Comparison of ENCODE assay signal across 8 cellular contexts in genomic region chr1:20634065-20634593, GRCh38. TPM values are rescaled to one million over a fixed set of nuclear protein-coding genes. Genes with fewer than 3 reads are reported as not detected.
DNase-seq lines count a peak whose midpoint lies in the region; ATAC-seq and TF ChIP-seq lines count a peak whose summit lies in the region.

No MANE protein-coding gene starts in this region.

- peaks cover 17% of the 10 kb centered on the region for H3K36me3 Mint-ChIP-seq in T-cell

- TF ChIP-seq EP300 in sigmoid colon (IDR thresholded peaks at IDR 0.05), result no peak

- H3K4me3 ChIP-seq in fibroblast of lung (replicated peaks in 1 of 4; ENCODE audit: control extremely low read depth in 1 of 4, insufficient read depth in 1 of 4, low read depth in 3 of 4, low read length in 4 of 4), result peak overlapping the region; percentile 79 to 96 (median 86)
- H3K4me3 ChIP-seq in sigmoid colon, result peak overlapping the region; percentile 88 to 99 (median 92)

- no peak for TF ChIP-seq CTCF in fibroblast of lung (conservative IDR thresholded peaks at IDR 0.05 in 1 of 2, IDR thresholded peaks at IDR 0.05 in 1 of 2; ENCODE audit: low read depth in 1 of 2, low read length in 2 of 2)
- TF ChIP-seq CTCF in sigmoid colon (IDR thresholded peaks at IDR 0.05), result no peak

- H4K20me1 ChIP-seq in fibroblast of lung (ENCODE audit: control insufficient read depth, extremely low read depth, insufficient read depth, low read length), result no peaks in the 10 kb centered on the region

- peak overlapping the region; percentile 87 to 88 (median 87) for H3K4me3 Mint-ChIP-seq in T-cell

- DNase-seq in activated CD4-positive, CD25-positive, alpha-beta regulatory T cell (lab: John Stamatoyannopoulos, UW), result no peak
- DNase-seq in T-cell, result peak in 7 of 34 experiments; percentile 5 to 20 (median 11)
- peak in 1 of 2 donors; percentile 17 for DNase-seq in fibroblast of lung (ENCODE audit: low read depth in 2 of 2)
- DNase-seq in sigmoid colon, result no peak
- no peak for DNase-seq in germinal center (ENCODE audit: low spot score)
- DNase-seq in kidney glomerular epithelial cell (lab: John Stamatoyannopoulos, UW), result no peak

- H3K9me3 ChIP-seq in fibroblast of lung (ENCODE audit: control insufficient read depth, insufficient read depth, low read depth, low read length) (no peaks in the 10 kb centered on the region), sigmoid colon (no peaks in the 10 kb centered on the region)

- no peak for TF ChIP-seq POLR2A in sigmoid colon (IDR thresholded peaks at IDR 0.05)

- POLR2A ChIA-PET in T-cell (lab: Charles Lee), result interaction anchor here (0.5 to 1.4 kb wide), 5 partner anchors 27 to 700 kb away, joined by 4 to 11 read pairs (median 8); partner anchors contain the start of gene DDOST (in 1 of the 2)

- H3K27ac ChIP-seq in fibroblast of lung (ENCODE audit: insufficient read depth, low read length) (no peak overlapping the region), sigmoid colon (peak overlapping the region; percentile 95 to 96 (median 96))

- peak overlapping the region; percentile 100 for H3K4me2 ChIP-seq in fibroblast of lung (ENCODE audit: extremely low read depth, insufficient read depth, low read length)

- intact Hi-C loops in sigmoid colon (cut with DNase I), result no loop called here

- peaks cover 4% of the 10 kb centered on the region for H3K4me1 ChIP-seq in fibroblast of lung (ENCODE audit: control insufficient read depth, extremely low read depth, insufficient read depth, low read length)
- H3K4me1 ChIP-seq in sigmoid colon, result peaks cover 0 to 28% (median 20%) of the 10 kb centered on the region in 4 donors

- H3K27ac Mint-ChIP-seq in T-cell, result peak overlapping the region; percentile 85 to 95

- H3K9ac ChIP-seq in fibroblast of lung (ENCODE audit: insufficient read depth, low read length), result peak overlapping the region; percentile 79

- H3K27me3 ChIP-seq in fibroblast of lung (ENCODE audit: control insufficient read depth, insufficient read depth, low read length), result no peaks in the 10 kb centered on the region
- H3K27me3 ChIP-seq in sigmoid colon, result no peaks in the 10 kb centered on the region

- H3K36me3 ChIP-seq in fibroblast of lung (ENCODE audit: control insufficient read depth, insufficient read depth, low read length) (no peaks in the 10 kb centered on the region), sigmoid colon (peaks cover 0 to 24% (median 22%) of the 10 kb centered on the region in 4 donors)

- ATAC-seq in activated CD4-positive, CD25-positive, alpha-beta regulatory T cell treated with anti-CD3 and anti-CD28 coated beads, Interleukin-2, amount 50 U/mL, for 24 hours, result peak; percentile 12 to 37
- ATAC-seq in T-cell (replicated peaks in 1 of 4), result peak; percentile 7 to 26 (median 18)
- no peak for ATAC-seq in GM18867 (IDR thresholded peaks at IDR 0.05; ENCODE audit: unreplicated experiment)

- H3K79me2 ChIP-seq in fibroblast of lung (ENCODE audit: control insufficient read depth, insufficient read depth, low read length), result no peaks in the 10 kb centered on the region

- 1 to 2% methylated on average over 11 of the region's 11 CpGs for WGBS in sigmoid colon, 2 donors

- peaks cover 0 to 2% (median 0%) of the 10 kb centered on the region in 3 donors for H3K9me3 Mint-ChIP-seq in T-cell

- CTCF ChIA-PET in T-cell (lab: Charles Lee), result interaction anchor here in 1 of 2 donors (0.6 to 1.8 kb wide), 9 partner anchors 8 to 153 kb away, joined by 3 to 17 read pairs (median 5); partner anchors contain the start of genes DDOST and HP1BP3

- H3K4me1 Mint-ChIP-seq in T-cell, result peaks cover 8 to 15% (median 9%) of the 10 kb centered on the region in 3 donors

- H3K27me3 Mint-ChIP-seq in T-cell, result no peaks in the 10 kb centered on the region

- peak overlapping the region; percentile 83 for H2AFZ ChIP-seq in fibroblast of lung (ENCODE audit: low read length)

RNA-seq across cellular contexts. Expression of gene PINK1, which starts 0.9 kb away (rescaled TPM):
- 10 to 100 TPM; 11.8 to 30.1 (median 26.8) TPM for total RNA-seq in T-cell
- 87.8 and 106 TPM in 2 replicates for total RNA-seq in fibroblast of lung
- 36.9 and 51.9 TPM in 2 replicates for polyA plus RNA-seq in fibroblast of lung
- 49.2 and 62.7 TPM in 2 replicates for polyA plus RNA-seq in fibroblast of lung (2012)
- polyA minus RNA-seq in fibroblast of lung (ENCODE audit: low replicate concordance), result 28.7 and 41.0 TPM in 2 replicates
- 100 to 1,000 TPM; 137 to 179 (median 161) TPM for total RNA-seq in sigmoid colon
- 100 to 1,000 TPM in 2 of 3 donors, 10 to 100 TPM in 1; 60.1 to 149 (median 144) TPM for polyA plus RNA-seq in sigmoid colon

RNA-seq across cellular contexts. Expression of gene DDOST, which starts 27.0 kb away (rescaled TPM):
- total RNA-seq in T-cell (100 to 1,000 TPM; 106 to 145 (median 124) TPM), fibroblast of lung (263 and 319 TPM in 2 replicates), sigmoid colon (10 to 100 TPM; 87.8 to 98.9 (median 91.1) TPM)
- polyA plus RNA-seq in fibroblast of lung (372 and 396 TPM in 2 replicates), sigmoid colon (100 to 1,000 TPM in 1 of 3 donors, 10 to 100 TPM in 2; 61.3 to 243 (median 77.0) TPM)
- polyA plus RNA-seq in fibroblast of lung (2012), result 274 and 289 TPM in 2 replicates
- polyA minus RNA-seq in fibroblast of lung (ENCODE audit: low replicate concordance), result 194 and 208 TPM in 2 replicates

RNA-seq across cellular contexts. Expression of gene CDA, which starts 45.2 kb away (rescaled TPM):
- under 1 TPM in 1 of 5 donors, not detected in 4; 0.35 TPM for total RNA-seq in T-cell
- total RNA-seq in fibroblast of lung, result 0.50 TPM in 1 of 2 replicates, not detected in the other
- polyA plus RNA-seq in fibroblast of lung, result 3.0 and 4.2 TPM in 2 replicates
- polyA plus RNA-seq in fibroblast of lung (2012), result 3.5 and 4.9 TPM in 2 replicates
- polyA minus RNA-seq in fibroblast of lung (ENCODE audit: low replicate concordance), result 9.2 and 9.3 TPM in 2 replicates
- total RNA-seq in sigmoid colon, result 1 to 10 TPM; 1.3 to 4.3 (median 2.5) TPM
- 100 to 1,000 TPM in 1 of 3 donors, 10 to 100 TPM in 2; 61.6 to 272 (median 82.9) TPM for polyA plus RNA-seq in sigmoid colon
